ENCODE assay signal across 31 cellular contexts in genomic region chr10:50885097-50885859, GRCh38. TPM values are rescaled to one million over a fixed set of nuclear protein-coding genes. Genes with fewer than 3 reads are reported as not detected.
DNase-seq lines count a peak whose midpoint lies in the region; FAIRE-seq and TF ChIP-seq lines count a peak whose summit lies in the region.
"Had no signal": no experiment of that assay in that cellular context is flagged by ENCODE, and none has a peak within 500 bp of the region (broad histone marks: within the 10 kb centered on the region; RNA-seq: fewer than 3 reads in every experiment).

A gene with protein sequence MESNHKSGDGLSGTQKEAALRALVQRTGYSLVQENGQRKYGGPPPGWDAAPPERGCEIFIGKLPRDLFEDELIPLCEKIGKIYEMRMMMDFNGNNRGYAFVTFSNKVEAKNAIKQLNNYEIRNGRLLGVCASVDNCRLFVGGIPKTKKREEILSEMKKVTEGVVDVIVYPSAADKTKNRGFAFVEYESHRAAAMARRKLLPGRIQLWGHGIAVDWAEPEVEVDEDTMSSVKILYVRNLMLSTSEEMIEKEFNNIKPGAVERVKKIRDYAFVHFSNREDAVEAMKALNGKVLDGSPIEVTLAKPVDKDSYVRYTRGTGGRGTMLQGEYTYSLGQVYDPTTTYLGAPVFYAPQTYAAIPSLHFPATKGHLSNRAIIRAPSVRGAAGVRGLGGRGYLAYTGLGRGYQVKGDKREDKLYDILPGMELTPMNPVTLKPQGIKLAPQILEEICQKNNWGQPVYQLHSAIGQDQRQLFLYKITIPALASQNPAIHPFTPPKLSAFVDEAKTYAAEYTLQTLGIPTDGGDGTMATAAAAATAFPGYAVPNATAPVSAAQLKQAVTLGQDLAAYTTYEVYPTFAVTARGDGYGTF (minus strand): TSS chr10:50885627. CDS start chr10:50859940, 25,687 bp downstream.

- H3K4me3 ChIP-seq in epithelial cell of proximal tubule (ENCODE audit: low read depth, low read length) = peak within 1 kb of the TSS; percentile 8
- H3K4me3 ChIP-seq: breast epithelium, heart left ventricle, SK-N-MC, skin epidermis, tibial nerve had no signal

- TF ChIP-seq CTCF in epithelial cell of proximal tubule (conservative IDR thresholded peaks at IDR 0.05; ENCODE audit: low read depth, low read length) (no peak), GM10248 (IDR thresholded peaks at IDR 0.05; ENCODE audit: control extremely low read depth, extremely low read depth, low read depth, missing control alignments) (no peak)

- DNase-seq in HuH-7 (ENCODE audit: low spot score) (peak; percentile 31), epithelial cell of proximal tubule (ENCODE audit: low read depth) (no peak), mucosa of gallbladder (ENCODE audit: low spot score) (peak; percentile 27), DMS 273 (lab: John Stamatoyannopoulos, UW; ENCODE audit: unreplicated experiment) (no peak), caudate nucleus (lab: John Stamatoyannopoulos, UW) (no peak), GM19239 (ENCODE audit: insufficient read length, low spot score) (no peak), GM10248 (ENCODE audit: extremely low spot score) (no peak)
- DNase-seq: activated CD8-positive, alpha-beta T cell treated with anti-CD3 and anti-CD28 coated beads for 36 hours; amygdala; C1 segment of cervical spinal cord; effector memory CD4-positive, alpha-beta T cell; EL; foreskin fibroblast; heart left ventricle; KG1; left cardiac atrium; mesenchymal stem cell; naive B cell; NCI-H1417; NCI-H2081 treated with DMSO at 0.1 percent for 48 hours; NCI-H774; nucleus accumbens; T-helper 17 cell had no signal

- POLR2A ChIA-PET in GM10248 (lab: Yijun Ruan, JAX) = no interaction called here

- no peak for FAIRE-seq in GM19239 (lab: Jason Lieb, UNC)

- no peak within 1 kb of the TSS for H3K27ac ChIP-seq in caudate nucleus (ENCODE audit: low read depth, low read length)
- H3K27ac ChIP-seq: breast epithelium, heart left ventricle, SK-N-MC, skin epidermis had no signal

- CTCF ChIA-PET in GM10248 (lab: Yijun Ruan, JAX) = interaction anchor here (0.9 to 1.3 kb wide), 4 partner anchors 9 to 30 kb away, joined by 3 read pairs; no protein-coding TSS in a partner anchor

RNA-seq across cellular contexts. Expression of the gene that starts here (rescaled TPM):
- total RNA-seq in epithelial cell of proximal tubule = not detected in 2 replicates
- total RNA-seq in mucosa of gallbladder = 34.2 TPM
- total RNA-seq: activated CD8-positive, alpha-beta T cell treated with anti-CD3 and anti-CD28 coated beads for 36 hours; activated T-helper 17 cell treated with anti-CD3 and anti-CD28 coated beads, Interleukin-2, amount 50 U/mL, for 72 hours; esophagus mucosa; HT1080; left cardiac atrium; pulmonary artery endothelial cell; T-helper 17 cell; tibial nerve had no signal

Comparison
In these comparisons a context has a peak if more than half of its experiments do, and no peak if none do; other contexts are left out.
1. RNA of the gene that starts here (total RNA-seq): 34.2 TPM in mucosa of gallbladder (single experiment); not detected in epithelial cell of proximal tubule; every median in the first group is over 10 times any median in the second.
2. DNase-seq: peak in HuH-7 (single experiment) and mucosa of gallbladder (single experiment); none in epithelial cell of proximal tubule (single experiment), DMS 273 (single experiment), caudate nucleus (0 of 61), GM19239 (single experiment) and GM10248 (single experiment).